ENCODE assay signal across 13 cellular contexts in the genomic region with DNA sequence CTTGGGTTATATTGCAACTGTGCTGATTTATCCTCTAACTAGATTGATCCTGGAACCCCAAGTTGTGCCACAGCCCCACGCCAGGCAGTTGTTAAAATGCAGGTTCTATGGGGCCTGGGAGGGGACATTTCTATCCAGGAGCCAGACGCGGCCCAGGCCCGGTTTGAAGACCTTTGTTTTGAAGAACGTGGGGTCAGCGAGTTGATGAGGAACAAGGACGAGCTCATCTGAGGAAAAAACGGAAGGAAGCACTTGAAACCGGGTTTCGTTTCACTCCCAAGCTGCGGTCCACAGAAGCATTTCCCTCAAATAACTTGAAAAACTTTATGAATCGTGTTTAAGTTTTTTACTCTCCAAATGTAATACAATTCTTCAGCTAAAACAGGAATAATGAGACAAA.
DNase-seq lines count a peak whose midpoint lies in the region; ATAC-seq and TF ChIP-seq lines count a peak whose summit lies in the region.
"Had no signal": no experiment of that assay in that cellular context is flagged by ENCODE, and none has a peak within 500 bp of the region (broad histone marks: within the 10 kb centered on the region; RNA-seq: fewer than 3 reads in every experiment).

No MANE protein-coding gene starts in this region.

- H3K9me3 ChIP-seq in CD4-positive, CD25-positive, alpha-beta regulatory T cell (ENCODE audit: control insufficient read depth in 2 of 2, low read length in 2 of 2): no peaks in the 10 kb centered on the region
- H3K9me3 ChIP-seq in psoas muscle: no peaks in the 10 kb centered on the region

- no peak overlapping the region for H3K4me3 Mint-ChIP-seq in CD4-positive, CD25-positive, alpha-beta regulatory T cell
- peak overlapping the region; percentile 35 for H3K4me3 Mint-ChIP-seq in dendritic cell treated with granulocyte-macrophage colony-stimulating factor and Interleukin-4, amounts not matched to agents 40 ng/mL and 50 ng/mL, for 4 days
- no peak overlapping the region for H3K4me3 Mint-ChIP-seq in osteocyte (ENCODE audit: unreplicated experiment)
- H3K4me3 Mint-ChIP-seq: activated naive CD8-positive, alpha-beta T cell treated with anti-CD3 and anti-CD28 coated beads, Interleukin-2, amount 10 ng/mL, durations not matched to agents 7 days and 5 days; central memory CD8-positive, alpha-beta T cell; HFFc6; T-helper 2 cell treated with Interferon-gamma antibody and Interleukin-4, amounts not matched to agents 5 μg/mL and 100 μg/mL, for 36 hours had no signal

- peaks cover 4 to 9% (median 7%) of the 10 kb centered on the region in 4 donors for H3K4me1 Mint-ChIP-seq in CD4-positive, CD25-positive, alpha-beta regulatory T cell
- H3K4me1 Mint-ChIP-seq in dendritic cell treated with granulocyte-macrophage colony-stimulating factor and Interleukin-4, amounts not matched to agents 40 ng/mL and 50 ng/mL, for 4 days (ENCODE audit: low read depth): peaks cover 70% of the 10 kb centered on the region
- H3K4me1 Mint-ChIP-seq in osteocyte (ENCODE audit: unreplicated experiment): peaks cover 35% of the 10 kb centered on the region

- H3K9me3 Mint-ChIP-seq in CD4-positive, CD25-positive, alpha-beta regulatory T cell: peaks cover 0 to 1% (median 0%) of the 10 kb centered on the region in 7 donors
- no peaks in the 10 kb centered on the region for H3K9me3 Mint-ChIP-seq in dendritic cell treated with granulocyte-macrophage colony-stimulating factor and Interleukin-4, amounts not matched to agents 40 ng/mL and 50 ng/mL, for 4 days
- H3K9me3 Mint-ChIP-seq in osteocyte (ENCODE audit: unreplicated experiment): no peaks in the 10 kb centered on the region
- H3K9me3 Mint-ChIP-seq: activated naive CD8-positive, alpha-beta T cell treated with anti-CD3 and anti-CD28 coated beads, Interleukin-2, amount 10 ng/mL, durations not matched to agents 7 days and 5 days; central memory CD8-positive, alpha-beta T cell; HFFc6; T-helper 2 cell treated with Interferon-gamma antibody and Interleukin-4, amounts not matched to agents 5 μg/mL and 100 μg/mL, for 36 hours had no signal

- WGBS in psoas muscle, 3 donors: 75 to 76% (median 76%) methylated on average over 12 of the region's 12 CpGs

- TF ChIP-seq CTCF in osteocyte (IDR thresholded peaks at IDR 0.05) (no peak), psoas muscle (IDR thresholded peaks at IDR 0.05) (no peak)

- peaks cover 23% of the 10 kb centered on the region for H3K36me3 Mint-ChIP-seq in CD4-positive, CD25-positive, alpha-beta regulatory T cell
- H3K36me3 Mint-ChIP-seq in dendritic cell treated with granulocyte-macrophage colony-stimulating factor and Interleukin-4, amounts not matched to agents 40 ng/mL and 50 ng/mL, for 4 days (ENCODE audit: low read depth): peaks cover 38% of the 10 kb centered on the region
- H3K36me3 Mint-ChIP-seq in osteocyte (ENCODE audit: unreplicated experiment): peaks cover 34% of the 10 kb centered on the region

- peaks cover 31% of the 10 kb centered on the region for H3K36me3 ChIP-seq in CD4-positive, CD25-positive, alpha-beta regulatory T cell (ENCODE audit: control insufficient read depth, insufficient read depth, low read length)
- peaks cover 0 to 13% of the 10 kb centered on the region in 2 donors for H3K36me3 ChIP-seq in psoas muscle (ENCODE audit: insufficient read depth in 1 of 2, low read depth in 1 of 2)

- no peak for DNase-seq in CD4-positive, CD25-positive, alpha-beta regulatory T cell
- DNase-seq in NOMO-1 (lab: John Stamatoyannopoulos, UW; ENCODE audit: unreplicated experiment in 2 of 2) (peak; percentile 61 to 86), osteocyte (ENCODE audit: extremely low spot score, unreplicated experiment) (no peak), foreskin melanocyte (no peak), psoas muscle (no peak)
- DNase-seq: activated naive CD8-positive, alpha-beta T cell treated with anti-CD3 and anti-CD28 coated beads, Interleukin-2, amount 10 ng/mL, durations not matched to agents 7 days and 5 days; HFFc6; NCI-H1092; PC-3 had no signal

- H3K27me3 Mint-ChIP-seq in CD4-positive, CD25-positive, alpha-beta regulatory T cell: no peaks in the 10 kb centered on the region
- H3K27me3 Mint-ChIP-seq in dendritic cell treated with granulocyte-macrophage colony-stimulating factor and Interleukin-4, amounts not matched to agents 40 ng/mL and 50 ng/mL, for 4 days: no peaks in the 10 kb centered on the region
- no peaks in the 10 kb centered on the region for H3K27me3 Mint-ChIP-seq in osteocyte (ENCODE audit: unreplicated experiment)
- H3K27me3 Mint-ChIP-seq: activated naive CD8-positive, alpha-beta T cell treated with anti-CD3 and anti-CD28 coated beads, Interleukin-2, amount 10 ng/mL, durations not matched to agents 7 days and 5 days; central memory CD8-positive, alpha-beta T cell had no signal

- no peak overlapping the region for H3K27ac ChIP-seq in CD4-positive, CD25-positive, alpha-beta regulatory T cell (ENCODE audit: insufficient read depth, low read length, poor library complexity, severe bottlenecking)
- no peak overlapping the region for H3K27ac ChIP-seq in psoas muscle

- no peaks in the 10 kb centered on the region for H3K27me3 ChIP-seq in CD4-positive, CD25-positive, alpha-beta regulatory T cell (ENCODE audit: control insufficient read depth, insufficient read depth, low read length)
- H3K27me3 ChIP-seq in psoas muscle (ENCODE audit: insufficient read depth in 3 of 3, low read length in 2 of 3): no peaks in the 10 kb centered on the region

- peak overlapping the region in 2 of 3 donors; percentile 9 to 29 for H3K27ac Mint-ChIP-seq in CD4-positive, CD25-positive, alpha-beta regulatory T cell
- H3K27ac Mint-ChIP-seq in dendritic cell treated with granulocyte-macrophage colony-stimulating factor and Interleukin-4, amounts not matched to agents 40 ng/mL and 50 ng/mL, for 4 days: peak overlapping the region; percentile 82
- peak overlapping the region; percentile 13 for H3K27ac Mint-ChIP-seq in osteocyte (ENCODE audit: unreplicated experiment)
- H3K27ac Mint-ChIP-seq: activated naive CD8-positive, alpha-beta T cell treated with anti-CD3 and anti-CD28 coated beads, Interleukin-2, amount 10 ng/mL, durations not matched to agents 7 days and 5 days; HFFc6; T-helper 2 cell treated with Interferon-gamma antibody and Interleukin-4, amounts not matched to agents 5 μg/mL and 100 μg/mL, for 36 hours had no signal

- no peak overlapping the region for H3K4me3 ChIP-seq in CD4-positive, CD25-positive, alpha-beta regulatory T cell (ENCODE audit: low read depth, low read length)
- H3K4me3 ChIP-seq in psoas muscle: no peak overlapping the region

- ATAC-seq in CD4-positive, CD25-positive, alpha-beta regulatory T cell (ENCODE audit: low read depth in 2 of 2): no peak
- ATAC-seq in GM21423 (IDR thresholded peaks at IDR 0.05; ENCODE audit: unreplicated experiment) (no peak), psoas muscle (no peak)
- ATAC-seq: PC-3 had no signal

- no peaks in the 10 kb centered on the region for H3K4me1 ChIP-seq in CD4-positive, CD25-positive, alpha-beta regulatory T cell (ENCODE audit: control insufficient read depth, insufficient read depth, low read length, poor library complexity, severe bottlenecking)
- peaks cover 3% of the 10 kb centered on the region for H3K4me1 ChIP-seq in psoas muscle

- intact Hi-C loops in dendritic cell treated with granulocyte-macrophage colony-stimulating factor and Interleukin-4, amounts not matched to agents 40 ng/mL and 50 ng/mL, for 4 days (cut with micrococcal nuclease): no loop called here
- intact Hi-C loops in psoas muscle (cut with DNase I): no loop called here

Comparison
In these comparisons a context has a peak if more than half of its experiments do, and no peak if none do; other contexts are left out.
1. DNase-seq: peak in NOMO-1 (2 of 2); none in CD4-positive, CD25-positive, alpha-beta regulatory T cell (0 of 3), osteocyte (single experiment), foreskin melanocyte (single experiment) and psoas muscle (0 of 2).
2. H3K27ac Mint-ChIP-seq: peak in every context shown above with its lines; median percentile 82 in dendritic cell treated with granulocyte-macrophage colony-stimulating factor and Interleukin-4, amounts not matched to agents 40 ng/mL and 50 ng/mL, for 4 days; 19 in CD4-positive, CD25-positive, alpha-beta regulatory T cell; 13 in osteocyte.